ENCODE assay signal across 8 cellular contexts in genomic region chr2:68734688-68735525, GRCh38. TPM values are rescaled to one million over a fixed set of nuclear protein-coding genes. Genes with fewer than 3 reads are reported as not detected.
DNase-seq lines count a peak whose midpoint lies in the region; ATAC-seq and TF ChIP-seq lines count a peak whose summit lies in the region.

A gene with protein sequence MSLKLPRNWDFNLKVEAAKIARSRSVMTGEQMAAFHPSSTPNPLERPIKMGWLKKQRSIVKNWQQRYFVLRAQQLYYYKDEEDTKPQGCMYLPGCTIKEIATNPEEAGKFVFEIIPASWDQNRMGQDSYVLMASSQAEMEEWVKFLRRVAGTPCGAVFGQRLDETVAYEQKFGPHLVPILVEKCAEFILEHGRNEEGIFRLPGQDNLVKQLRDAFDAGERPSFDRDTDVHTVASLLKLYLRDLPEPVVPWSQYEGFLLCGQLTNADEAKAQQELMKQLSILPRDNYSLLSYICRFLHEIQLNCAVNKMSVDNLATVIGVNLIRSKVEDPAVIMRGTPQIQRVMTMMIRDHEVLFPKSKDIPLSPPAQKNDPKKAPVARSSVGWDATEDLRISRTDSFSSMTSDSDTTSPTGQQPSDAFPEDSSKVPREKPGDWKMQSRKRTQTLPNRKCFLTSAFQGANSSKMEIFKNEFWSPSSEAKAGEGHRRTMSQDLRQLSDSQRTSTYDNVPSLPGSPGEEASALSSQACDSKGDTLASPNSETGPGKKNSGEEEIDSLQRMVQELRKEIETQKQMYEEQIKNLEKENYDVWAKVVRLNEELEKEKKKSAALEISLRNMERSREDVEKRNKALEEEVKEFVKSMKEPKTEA (plus strand): TSS chr2:68734811. CDS start chr2:68735200, 389 bp downstream.

- peaks cover 6% of the 10 kb centered on the region for H3K36me3 Mint-ChIP-seq in stimulated activated memory B cell treated with anti-CD40 and anti-IgM and Interleukin-4, amounts not matched to agents 10 μg/mL and 1 μg/mL and 100 μg/mL, for 72 hours

- H3K27me3 ChIP-seq in heart right ventricle, result no peaks in the 10 kb centered on the region

- no peaks in the 10 kb centered on the region for H3K36me3 ChIP-seq in heart right ventricle

- H3K27me3 Mint-ChIP-seq in stimulated activated memory B cell treated with anti-CD40 and anti-IgM and Interleukin-4, amounts not matched to agents 10 μg/mL and 1 μg/mL and 100 μg/mL, for 72 hours, result no peaks in the 10 kb centered on the region

- intact Hi-C loops in heart right ventricle (cut with DNase I), result no loop called here
- intact Hi-C loops in posterior vena cava (cut with DNase I), result no loop called here

- peak within 1 kb of the TSS in 4 of 10 donors; percentile 25 to 94 (median 48) for H3K27ac ChIP-seq in heart right ventricle

- H3K9me3 Mint-ChIP-seq in stimulated activated memory B cell treated with anti-CD40 and anti-IgM and Interleukin-4, amounts not matched to agents 10 μg/mL and 1 μg/mL and 100 μg/mL, for 72 hours, result no peaks in the 10 kb centered on the region

- peak; percentile 79 for DNase-seq in activated CD4-positive, alpha-beta T cell treated with anti-CD3 and anti-CD28 coated beads for 48 hours
- DNase-seq in heart right ventricle (peak in 1 of 2 donors; percentile 22), NCI-H774 (lab: John Stamatoyannopoulos, UW) (no peak), GM10266 (ENCODE audit: extremely low spot score) (no peak), posterior vena cava (ENCODE audit: low spot score) (no peak)

- TF ChIP-seq CTCF in heart right ventricle (IDR thresholded peaks at IDR 0.05), result no peak
- TF ChIP-seq CTCF in GM10266 (IDR thresholded peaks at IDR 0.05; ENCODE audit: control insufficient read depth, insufficient read depth, low read depth, missing control alignments), result no peak

- H3K4me3 ChIP-seq in heart right ventricle, result peak within 1 kb of the TSS in 6 of 10 donors; percentile 14 to 58 (median 26)

- peaks cover 38% of the 10 kb centered on the region for H3K4me1 Mint-ChIP-seq in stimulated activated memory B cell treated with anti-CD40 and anti-IgM and Interleukin-4, amounts not matched to agents 10 μg/mL and 1 μg/mL and 100 μg/mL, for 72 hours

- peaks cover 0 to 54% (median 0%) of the 10 kb centered on the region in 9 donors for H3K4me1 ChIP-seq in heart right ventricle

- no peaks in the 10 kb centered on the region for H3K9me3 ChIP-seq in heart right ventricle

- ATAC-seq in GM19351 (IDR thresholded peaks at IDR 0.05; ENCODE audit: unreplicated experiment) (peak; percentile 58), HG03196 (IDR thresholded peaks at IDR 0.05; ENCODE audit: unreplicated experiment) (peak; percentile 53), heart right ventricle (peak in 7 of 8 donors; percentile 25 to 60 (median 48))
- ATAC-seq in stimulated activated memory B cell treated with anti-CD40 and anti-IgM and Interleukin-4, amounts not matched to agents 10 μg/mL and 1 μg/mL and 100 μg/mL, for 72 hours, result peak; percentile 92

- no peak within 1 kb of the TSS for H3K4me3 Mint-ChIP-seq in stimulated activated memory B cell treated with anti-CD40 and anti-IgM and Interleukin-4, amounts not matched to agents 10 μg/mL and 1 μg/mL and 100 μg/mL, for 72 hours

- 77 to 83% methylated on average over 12 of the region's 12 CpGs for WGBS in heart right ventricle, 2 donors

- no peak within 1 kb of the TSS for H3K27ac Mint-ChIP-seq in stimulated activated memory B cell treated with anti-CD40 and anti-IgM and Interleukin-4, amounts not matched to agents 10 μg/mL and 1 μg/mL and 100 μg/mL, for 72 hours

RNA-seq across cellular contexts. Expression of the gene that starts here (rescaled TPM):
- total RNA-seq in heart right ventricle, result 10 to 100 TPM in 1 of 10 donors, 1 to 10 TPM in 9; 2.7 to 17.3 (median 5.2) TPM
- polyA plus RNA-seq in heart right ventricle, result 1 to 10 TPM; 2.6 to 6.8 TPM
- total RNA-seq in posterior vena cava, result 10 to 100 TPM in 1 of 2 donors, 1 to 10 TPM in 1; 8.1 to 10.7 TPM
